Comparison of ENCODE assay signal across 35 cellular contexts in genomic region chr1:175774921-175775320, GRCh38. TPM values are rescaled to one million over a fixed set of nuclear protein-coding genes. Genes with fewer than 3 reads are reported as not detected.
"Had no signal": no experiment of that assay in that cellular context is flagged by ENCODE, and none has a peak within 500 bp of the region (broad histone marks: within the 10 kb centered on the region; RNA-seq: fewer than 3 reads in every experiment).

No MANE protein-coding gene starts in this region.

- H3K27ac Mint-ChIP-seq: activated CD4-positive, alpha-beta memory T cell treated with anti-CD3 and anti-CD28 coated beads, Interleukin-2, amount 10 ng/mL, durations not matched to agents 7 days and 5 days; activated CD4-positive, alpha-beta T cell treated with anti-CD3 and anti-CD28 coated beads for 36 hours; activated naive CD4-positive, alpha-beta T cell treated with anti-CD3 and anti-CD28 coated beads, Interleukin-2, amount 10 ng/mL, durations not matched to agents 7 days and 5 days; activated naive CD8-positive, alpha-beta T cell treated with anti-CD3 and anti-CD28 coated beads for 36 hours; activated T-helper 17 cell treated with anti-CD3 and anti-CD28 coated beads, Interleukin-2, amount 50 U/mL, for 72 hours; T-helper 17 cell had no signal

- H3K36me3 ChIP-seq: adrenal gland, breast epithelium, MG63 had no signal

- H3K9me3 ChIP-seq: adrenal gland, MG63 had no signal

- H3K4me3 ChIP-seq: adrenal gland, breast epithelium, MG63 had no signal

- H3K4me1 Mint-ChIP-seq: activated CD4-positive, alpha-beta memory T cell treated with anti-CD3 and anti-CD28 coated beads, Interleukin-2, amount 10 ng/mL, durations not matched to agents 7 days and 5 days; activated CD4-positive, alpha-beta T cell treated with anti-CD3 and anti-CD28 coated beads for 36 hours; activated naive CD4-positive, alpha-beta T cell treated with anti-CD3 and anti-CD28 coated beads, Interleukin-2, amount 10 ng/mL, durations not matched to agents 7 days and 5 days; activated naive CD8-positive, alpha-beta T cell treated with anti-CD3 and anti-CD28 coated beads for 36 hours; activated T-helper 17 cell treated with anti-CD3 and anti-CD28 coated beads, Interleukin-2, amount 50 U/mL, for 72 hours; T-helper 17 cell had no signal

- ATAC-seq: activated CD4-positive, alpha-beta T cell treated with anti-CD3 and anti-CD28 coated beads for 36 hours; activated T-helper 17 cell treated with anti-CD3 and anti-CD28 coated beads, Interleukin-2, amount 50 U/mL, for 72 hours; Panc1; T-helper 17 cell had no signal

- H3K27ac ChIP-seq: adrenal gland, breast epithelium, RWPE1 had no signal

- FAIRE-seq: TTC549 had no signal

- H3K4me1 ChIP-seq: adrenal gland, breast epithelium had no signal

- H3K4me3 Mint-ChIP-seq: activated CD4-positive, alpha-beta memory T cell treated with anti-CD3 and anti-CD28 coated beads, Interleukin-2, amount 10 ng/mL, durations not matched to agents 7 days and 5 days; activated CD4-positive, alpha-beta T cell treated with anti-CD3 and anti-CD28 coated beads for 36 hours; activated naive CD4-positive, alpha-beta T cell treated with anti-CD3 and anti-CD28 coated beads, Interleukin-2, amount 10 ng/mL, durations not matched to agents 7 days and 5 days; activated naive CD8-positive, alpha-beta T cell treated with anti-CD3 and anti-CD28 coated beads for 36 hours; activated T-helper 17 cell treated with anti-CD3 and anti-CD28 coated beads, Interleukin-2, amount 50 U/mL, for 72 hours; T-helper 17 cell had no signal

- DNase-seq: activated CD4-positive, alpha-beta memory T cell treated with anti-CD3 and anti-CD28 coated beads, Interleukin-2, amount 10 ng/mL, durations not matched to agents 7 days and 5 days; activated CD4-positive, alpha-beta T cell treated with anti-CD3 and anti-CD28 coated beads for 36 hours; activated CD4-positive, alpha-beta T cell treated with anti-CD3 and anti-CD28 coated beads, Interleukin-2, amount 50 U/mL, for 1 hour; activated CD4-positive, CD25-positive, alpha-beta regulatory T cell; activated gamma-delta T cell treated with Interleukin-2 at 50 U/mL for 16 hours; activated naive CD4-positive, alpha-beta T cell treated with anti-CD3 and anti-CD28 coated beads, Interleukin-2, amount 10 ng/mL, durations not matched to agents 7 days and 5 days; activated naive CD8-positive, alpha-beta T cell treated with anti-CD3 and anti-CD28 coated beads for 36 hours; activated T-cell treated with anti-CD3 and anti-CD28 coated beads for 4 hours; activated T-cell treated with anti-CD3 and anti-CD28 coated beads, Interleukin-2, amount 50 U/mL, for 48 hours; adrenal gland; aorta; caudate nucleus; MG63; MV-4-11; NCI-H1092 treated with DMSO at 0.1 percent for 48 hours; NCI-H1417 treated with DMSO at 0.1 percent for 48 hours; NCI-H1694; NCI-H2029; NCI-H2107; NCI-H2171 treated with DMSO at 0.1 percent for 48 hours; NCI-H345; NCI-H510A; NCI-H526 treated with DMSO at 0.1 percent for 48 hours; NCI-H82; OCI-M1; SHP77; T-helper 17 cell; T-helper 9 cell had no signal

- H3K27me3 ChIP-seq: adrenal gland, breast epithelium, MG63 had no signal

- H3K9me3 Mint-ChIP-seq: activated CD4-positive, alpha-beta memory T cell treated with anti-CD3 and anti-CD28 coated beads, Interleukin-2, amount 10 ng/mL, durations not matched to agents 7 days and 5 days; activated naive CD4-positive, alpha-beta T cell treated with anti-CD3 and anti-CD28 coated beads, Interleukin-2, amount 10 ng/mL, durations not matched to agents 7 days and 5 days; activated naive CD8-positive, alpha-beta T cell treated with anti-CD3 and anti-CD28 coated beads for 36 hours; activated T-helper 17 cell treated with anti-CD3 and anti-CD28 coated beads, Interleukin-2, amount 50 U/mL, for 72 hours had no signal

- H3K36me3 Mint-ChIP-seq: activated naive CD4-positive, alpha-beta T cell treated with anti-CD3 and anti-CD28 coated beads, Interleukin-2, amount 10 ng/mL, durations not matched to agents 7 days and 5 days; activated naive CD8-positive, alpha-beta T cell treated with anti-CD3 and anti-CD28 coated beads for 36 hours had no signal

RNA-seq across cellular contexts. Expression of gene TNR, which starts 31.5 kb away (rescaled TPM):
- total RNA-seq: activated CD4-positive, alpha-beta memory T cell treated with anti-CD3 and anti-CD28 coated beads, Interleukin-2, amount 10 ng/mL, durations not matched to agents 7 days and 5 days; activated CD8-positive, alpha-beta memory T cell treated with anti-CD3 and anti-CD28 coated beads for 36 hours; activated naive CD8-positive, alpha-beta T cell treated with anti-CD3 and anti-CD28 coated beads for 36 hours; activated T-helper 17 cell treated with anti-CD3 and anti-CD28 coated beads, Interleukin-2, amount 50 U/mL, for 72 hours; SK-MEL-5 had no signal
